17 cellular contexts compared by ENCODE assay signal in the genomic region with DNA sequence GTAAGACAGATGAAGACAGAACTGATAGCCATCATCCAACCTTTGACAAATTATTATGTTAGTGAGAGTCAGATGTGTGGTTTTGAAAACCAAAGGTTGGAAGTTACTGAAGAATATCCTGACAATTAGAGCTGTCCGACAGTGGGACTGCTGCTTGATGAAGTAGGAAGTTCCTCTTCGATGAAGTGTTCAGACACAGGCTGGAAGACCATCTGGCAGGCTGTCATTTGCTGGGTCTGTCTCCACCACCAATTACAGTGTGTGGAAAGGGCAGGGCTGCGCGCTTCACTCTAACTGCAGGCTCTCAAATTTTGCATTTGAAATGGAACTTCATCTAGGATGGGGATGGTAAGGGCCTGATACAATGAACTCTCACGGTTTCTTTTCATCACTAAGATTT.
"Had no signal": no experiment of that assay in that cellular context is flagged by ENCODE, and none has a peak within 500 bp of the region (broad histone marks: within the 10 kb centered on the region; RNA-seq: fewer than 3 reads in every experiment).

No MANE protein-coding gene starts in this region.

- DNase-seq: activated CD4-positive, alpha-beta T cell treated with anti-CD3 and anti-CD28 coated beads, Interleukin-2, amount 50 U/mL, for 4 hours; activated CD4-positive, CD25-positive, alpha-beta regulatory T cell treated with anti-CD3 and anti-CD28 coated beads, Interleukin-2, amount 50 U/mL, for 72 hours; activated naive CD4-positive, alpha-beta T cell; aorta; effector CD8-positive, alpha-beta T cell; heart left ventricle; left lung; occipital lobe; right cardiac atrium; stimulated activated CD4-positive, alpha-beta T cell treated with anti-CD3 and anti-CD28 coated beads, Interleukin-2, amount 100 ng/mL, for 24 hours; stimulated activated naive CD4-positive, alpha-beta T cell; substantia nigra; transverse colon had no signal

- H3K27me3 ChIP-seq: heart left ventricle, left lung, transverse colon had no signal

- ATAC-seq: heart left ventricle; left lung; natural killer cell treated with Interleukin-12 subunit alpha and Interleukin-12 subunit beta and Interleukin-15 and Interleukin-18, amount 100 ng/mL, for 72 hours; right cardiac atrium had no signal

- H3K4me3 Mint-ChIP-seq: activated T-helper 1 cell treated with anti-CD3 and anti-CD28 coated beads, Interleukin-12 subunit alpha, Interleukin-12 subunit beta, Interleukin-2, Interleukin-4 antibody, amounts not matched to agents 30 ng/mL and 10 ng/mL and 1 ng/mL, durations not matched to agents 14 hours and 24 hours and 36 hours; natural killer cell treated with Interleukin-12 subunit alpha and Interleukin-12 subunit beta and Interleukin-15 and Interleukin-18, amount 100 ng/mL, for 72 hours had no signal

- H3K4me3 ChIP-seq: coronary artery, heart left ventricle, left lung, transverse colon had no signal

- H3K27ac ChIP-seq: coronary artery, heart left ventricle, left lung, transverse colon had no signal

- H3K4me1 ChIP-seq: heart left ventricle, left lung, transverse colon had no signal

- H3K27ac Mint-ChIP-seq: activated T-helper 1 cell treated with anti-CD3 and anti-CD28 coated beads, Interleukin-12 subunit alpha, Interleukin-12 subunit beta, Interleukin-2, Interleukin-4 antibody, amounts not matched to agents 30 ng/mL and 10 ng/mL and 1 ng/mL, durations not matched to agents 14 hours and 24 hours and 36 hours; natural killer cell treated with Interleukin-12 subunit alpha and Interleukin-12 subunit beta and Interleukin-15 and Interleukin-18, amount 100 ng/mL, for 72 hours had no signal

- H3K27me3 Mint-ChIP-seq: natural killer cell treated with Interleukin-12 subunit alpha and Interleukin-12 subunit beta and Interleukin-15 and Interleukin-18, amount 100 ng/mL, for 72 hours; progenitor cell of endocrine pancreas had no signal

- H3K36me3 ChIP-seq: heart left ventricle, left lung, transverse colon had no signal

- H3K9me3 Mint-ChIP-seq: activated T-helper 1 cell treated with anti-CD3 and anti-CD28 coated beads, Interleukin-12 subunit alpha, Interleukin-12 subunit beta, Interleukin-2, Interleukin-4 antibody, amounts not matched to agents 30 ng/mL and 10 ng/mL and 1 ng/mL, durations not matched to agents 14 hours and 24 hours and 36 hours had no signal

- H3K36me3 Mint-ChIP-seq: natural killer cell treated with Interleukin-12 subunit alpha and Interleukin-12 subunit beta and Interleukin-15 and Interleukin-18, amount 100 ng/mL, for 72 hours had no signal

- H3K9me3 ChIP-seq: heart left ventricle, left lung, transverse colon had no signal
